ENCODE assay signal across 33 cellular contexts in genomic region chr4:41628916-41629315, GRCh38.
"Had no signal": no experiment of that assay in that cellular context is flagged by ENCODE, and none has a peak within 500 bp of the region (broad histone marks: within the 10 kb centered on the region; RNA-seq: fewer than 3 reads in every experiment).

No MANE protein-coding gene starts in this region.

- H3K4me3 Mint-ChIP-seq: activated B cell treated with CpG ODN at 0.5 μM for 24 hours; activated CD8-positive, alpha-beta T cell treated with anti-CD3 and anti-CD28 coated beads for 36 hours; activated naive CD4-positive, alpha-beta T cell treated with anti-CD3 and anti-CD28 coated beads, Interleukin-2, amount 10 ng/mL, durations not matched to agents 7 days and 5 days; activated naive CD8-positive, alpha-beta T cell treated with anti-CD3 and anti-CD28 coated beads, Interleukin-2, amount 10 ng/mL, durations not matched to agents 7 days and 5 days; activated T-cell treated with anti-CD3 and anti-CD28 coated beads, Interleukin-2, amount 50 U/mL, for 4 hours; activated T-helper 1 cell treated with anti-CD3 and anti-CD28 coated beads, Interleukin-12 subunit alpha, Interleukin-12 subunit beta, Interleukin-2, Interleukin-4 antibody, amounts not matched to agents 30 ng/mL and 10 ng/mL and 1 ng/mL, durations not matched to agents 14 hours and 24 hours and 36 hours; brain; T-helper 17 cell; T-helper 2 cell treated with Interferon-gamma antibody and Interleukin-4, amounts not matched to agents 5 μg/mL and 100 μg/mL, for 36 hours had no signal

- H3K27ac Mint-ChIP-seq: activated B cell treated with CpG ODN at 0.5 μM for 24 hours; activated CD8-positive, alpha-beta T cell treated with anti-CD3 and anti-CD28 coated beads for 36 hours; activated naive CD4-positive, alpha-beta T cell treated with anti-CD3 and anti-CD28 coated beads, Interleukin-2, amount 10 ng/mL, durations not matched to agents 7 days and 5 days; activated naive CD4-positive, alpha-beta T cell treated with anti-CD3 and anti-CD28 coated beads, Interleukin-2, amount 50 U/mL, for 72 hours; activated naive CD8-positive, alpha-beta T cell treated with anti-CD3 and anti-CD28 coated beads, Interleukin-2, amount 10 ng/mL, durations not matched to agents 7 days and 5 days; activated T-helper 1 cell treated with anti-CD3 and anti-CD28 coated beads, Interleukin-12 subunit alpha, Interleukin-12 subunit beta, Interleukin-2, Interleukin-4 antibody, amounts not matched to agents 30 ng/mL and 10 ng/mL and 1 ng/mL, durations not matched to agents 14 hours and 24 hours and 36 hours; activated T-helper 2 cell treated with anti-CD3 and anti-CD28 coated beads, Interferon-gamma antibody, Interleukin-2, Interleukin-4, amounts not matched to agents 10 μg/mL and 5 μg/mL and 100 μg/mL, durations not matched to agents 14 hours and 24 hours and 36 hours; T-helper 17 cell; T-helper 2 cell treated with Interferon-gamma antibody and Interleukin-4, amounts not matched to agents 5 μg/mL and 100 μg/mL, for 36 hours had no signal

- DNase-seq: activated B cell treated with CpG ODN at 0.5 μM for 24 hours; activated CD4-positive, alpha-beta T cell treated with anti-CD3 and anti-CD28 coated beads for 48 hours; activated CD4-positive, alpha-beta T cell treated with anti-CD3 and anti-CD28 coated beads, Interleukin-2, amount 50 U/mL, for 1 hour; activated CD4-positive, alpha-beta T cell treated with anti-CD3 and anti-CD28 coated beads, Interleukin-2, amount 50 U/mL, for 48 hours; activated CD8-positive, alpha-beta memory T cell treated with anti-CD3 and anti-CD28 coated beads for 24 hours; activated CD8-positive, alpha-beta T cell treated with anti-CD3 and anti-CD28 coated beads for 36 hours; activated effector memory CD4-positive, alpha-beta T cell treated with anti-CD3 and anti-CD28 coated beads, Interleukin-2, amount 50 U/mL, for 16 hours; activated naive CD4-positive, alpha-beta T cell treated with anti-CD3 and anti-CD28 coated beads, Interleukin-2, amount 10 ng/mL, durations not matched to agents 7 days and 5 days; activated naive CD8-positive, alpha-beta T cell treated with anti-CD3 and anti-CD28 coated beads, Interleukin-2, amount 10 ng/mL, durations not matched to agents 7 days and 5 days; activated T-cell treated with anti-CD3 and anti-CD28 coated beads, Interleukin-2, amount 50 U/mL, for 4 hours; amniotic stem cell; aorta; central memory CD4-positive, alpha-beta T cell; cerebellar nuclear complex; colonic mucosa; effector CD8-positive, alpha-beta T cell; esophagus squamous epithelium; foreskin melanocyte; heart right ventricle; T-helper 1 cell; T-helper 17 cell; T1000; WERI-Rb-1 had no signal

- H3K36me3 Mint-ChIP-seq: activated naive CD4-positive, alpha-beta T cell treated with anti-CD3 and anti-CD28 coated beads, Interleukin-2, amount 10 ng/mL, durations not matched to agents 7 days and 5 days; activated naive CD4-positive, alpha-beta T cell treated with anti-CD3 and anti-CD28 coated beads, Interleukin-2, amount 50 U/mL, for 72 hours; activated naive CD8-positive, alpha-beta T cell treated with anti-CD3 and anti-CD28 coated beads, Interleukin-2, amount 10 ng/mL, durations not matched to agents 7 days and 5 days; brain had no signal

- H3K4me1 Mint-ChIP-seq: activated B cell treated with CpG ODN at 0.5 μM for 24 hours; activated naive CD4-positive, alpha-beta T cell treated with anti-CD3 and anti-CD28 coated beads, Interleukin-2, amount 10 ng/mL, durations not matched to agents 7 days and 5 days; activated naive CD8-positive, alpha-beta T cell treated with anti-CD3 and anti-CD28 coated beads, Interleukin-2, amount 10 ng/mL, durations not matched to agents 7 days and 5 days; T-helper 17 cell had no signal

- H3K27ac ChIP-seq: breast epithelium, cardiac muscle cell, colonic mucosa, epithelial cell of prostate, esophagus squamous epithelium, gastroesophageal sphincter, heart right ventricle, WERI-Rb-1 had no signal

- H3K27me3 Mint-ChIP-seq: activated B cell treated with CpG ODN at 0.5 μM for 24 hours; activated CD8-positive, alpha-beta T cell treated with anti-CD3 and anti-CD28 coated beads for 36 hours; activated naive CD8-positive, alpha-beta T cell treated with anti-CD3 and anti-CD28 coated beads, Interleukin-2, amount 10 ng/mL, durations not matched to agents 7 days and 5 days; T-helper 17 cell had no signal

- H3K27me3 ChIP-seq: breast epithelium, colonic mucosa, esophagus squamous epithelium, gastroesophageal sphincter, heart right ventricle had no signal

- H3K36me3 ChIP-seq: breast epithelium, cardiac muscle cell, colonic mucosa, WERI-Rb-1 had no signal

- H3K4me1 ChIP-seq: breast epithelium, colonic mucosa, esophagus squamous epithelium had no signal

- ATAC-seq: activated CD4-positive, CD25-positive, alpha-beta regulatory T cell treated with anti-CD3 and anti-CD28 coated beads, Interleukin-2, amount 50 U/mL, for 24 hours; activated CD8-positive, alpha-beta T cell treated with anti-CD3 and anti-CD28 coated beads for 36 hours; activated naive CD4-positive, alpha-beta T cell treated with anti-CD3 and anti-CD28 coated beads, Interleukin-2, amount 50 U/mL, for 72 hours; activated T-cell treated with anti-CD3 and anti-CD28 coated beads, Interleukin-2, amount 50 U/mL, for 4 hours; gastroesophageal sphincter; heart right ventricle; T-helper 17 cell had no signal

- H3K9me3 Mint-ChIP-seq: activated B cell treated with CpG ODN at 0.5 μM for 24 hours; activated CD8-positive, alpha-beta T cell treated with anti-CD3 and anti-CD28 coated beads for 36 hours; activated naive CD4-positive, alpha-beta T cell treated with anti-CD3 and anti-CD28 coated beads, Interleukin-2, amount 10 ng/mL, durations not matched to agents 7 days and 5 days; activated naive CD4-positive, alpha-beta T cell treated with anti-CD3 and anti-CD28 coated beads, Interleukin-2, amount 50 U/mL, for 72 hours; activated naive CD8-positive, alpha-beta T cell treated with anti-CD3 and anti-CD28 coated beads, Interleukin-2, amount 10 ng/mL, durations not matched to agents 7 days and 5 days; activated T-cell treated with anti-CD3 and anti-CD28 coated beads, Interleukin-2, amount 50 U/mL, for 4 hours; activated T-helper 1 cell treated with anti-CD3 and anti-CD28 coated beads, Interleukin-12 subunit alpha, Interleukin-12 subunit beta, Interleukin-2, Interleukin-4 antibody, amounts not matched to agents 30 ng/mL and 10 ng/mL and 1 ng/mL, durations not matched to agents 14 hours and 24 hours and 36 hours; activated T-helper 2 cell treated with anti-CD3 and anti-CD28 coated beads, Interferon-gamma antibody, Interleukin-2, Interleukin-4, amounts not matched to agents 10 μg/mL and 5 μg/mL and 100 μg/mL, durations not matched to agents 14 hours and 24 hours and 36 hours; brain; T-helper 2 cell treated with Interferon-gamma antibody and Interleukin-4, amounts not matched to agents 5 μg/mL and 100 μg/mL, for 36 hours had no signal

- H3K9me3 ChIP-seq: breast epithelium, colonic mucosa, esophagus squamous epithelium, gastroesophageal sphincter, heart right ventricle had no signal

- H3K4me3 ChIP-seq: breast epithelium, cardiac muscle cell, colonic mucosa, esophagus squamous epithelium, gastroesophageal sphincter, heart right ventricle had no signal
